Comparison of ENCODE assay signal across 27 cellular contexts in the genomic region with DNA sequence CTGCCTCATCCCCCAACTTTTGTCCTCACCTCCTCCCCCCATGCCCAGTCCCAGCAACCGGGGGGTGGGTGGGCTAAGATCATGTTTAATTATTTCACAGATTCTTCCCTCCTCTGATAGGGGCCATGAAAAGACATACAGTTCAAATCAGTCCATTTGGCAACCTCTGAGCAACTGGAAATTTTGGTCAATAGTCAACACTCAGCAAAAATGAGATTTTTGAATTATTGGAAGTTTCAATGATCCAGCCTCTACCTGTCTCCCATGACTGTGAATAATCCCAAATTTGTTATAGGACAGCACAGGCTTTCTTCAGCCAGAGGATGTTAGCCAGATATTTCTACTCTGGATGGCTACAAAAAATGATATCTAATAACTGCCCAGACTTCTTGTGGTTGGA.
"Had no signal": no experiment of that assay in that cellular context is flagged by ENCODE, and none has a peak within 500 bp of the region (broad histone marks: within the 10 kb centered on the region; RNA-seq: fewer than 3 reads in every experiment).

No MANE protein-coding gene starts in this region.

- H3K36me3 ChIP-seq: stomach, suprapubic skin, thoracic aorta, thyroid gland, tibial artery, tibial nerve, transverse colon, upper lobe of left lung, upper lobe of right lung, uterus, vagina had no signal

- FAIRE-seq: urothelium cell line had no signal

- H3K27me3 ChIP-seq: stomach, suprapubic skin, testis, thyroid gland, tibial artery, tibial nerve, transverse colon, upper lobe of left lung, upper lobe of right lung, uterus, vagina had no signal

- H3K9me3 ChIP-seq: stomach, suprapubic skin, testis, thoracic aorta, thyroid gland, tibial artery, tibial nerve, transverse colon, upper lobe of left lung, upper lobe of right lung, uterus, vagina had no signal

- ATAC-seq: stimulated activated effector memory CD8-positive, alpha-beta T cell treated with anti-CD3 and anti-CD28 coated beads, Interleukin-12 subunit alpha, Interleukin-12 subunit beta, amount 100 ng/mL, for 72 hours; stimulated activated memory B cell treated with anti-CD40 and anti-IgM and Interleukin-4, amounts not matched to agents 10 μg/mL and 1 μg/mL and 100 μg/mL, for 72 hours; stimulated activated naive B cell treated with anti-CD40 and anti-IgM and Interleukin-4, amounts not matched to agents 10 μg/mL and 1 μg/mL and 100 μg/mL, for 72 hours; stimulated activated naive CD8-positive, alpha-beta T cell treated with anti-CD3 and anti-CD28 coated beads, Interleukin-15, amount 100 ng/mL, for 72 hours; upper lobe of right lung had no signal

- H3K27ac ChIP-seq: stomach, suprapubic skin, testis, thoracic aorta, thyroid gland, tibial artery, tibial nerve, transverse colon, upper lobe of left lung, upper lobe of right lung, uterus, vagina had no signal

- DNase-seq: stimulated activated CD4-positive, alpha-beta T cell treated with anti-CD3 and anti-CD28 coated beads, Interleukin-2, amount 100 ng/mL, for 48 hours; stimulated activated CD4-positive, alpha-beta T cell treated with anti-CD3 and anti-CD28 coated beads, Interleukin-4, amount 100 ng/mL, for 1 hour; stimulated activated CD4-positive, alpha-beta T cell treated with anti-CD3 and anti-CD28 coated beads, Interleukin-4, amount 100 ng/mL, for 24 hours; stimulated activated CD4-positive, alpha-beta T cell treated with anti-CD3 and anti-CD28 coated beads, Interleukin-4, amount 100 ng/mL, for 4 hours; stimulated activated CD8-positive, alpha-beta memory T cell treated with anti-CD3 and anti-CD28 coated beads, Interleukin-4, amount 100 ng/mL, for 48 hours; stimulated activated naive B cell treated with anti-CD40 and anti-IgM and Interleukin-4, amounts not matched to agents 10 μg/mL and 1 μg/mL and 100 μg/mL, for 72 hours; stimulated activated naive CD4-positive, alpha-beta T cell; stimulated activated naive CD4-positive, alpha-beta T cell treated with Interleukin-2 at 50 U/mL for 16 hours; stimulated activated naive CD8-positive, alpha-beta T cell treated with anti-CD3 and anti-CD28 coated beads, Interleukin-15, amount 100 ng/mL, for 72 hours; stimulated activated naive CD8-positive, alpha-beta T cell treated with anti-CD3 and anti-CD28 coated beads, Interleukin-15, Interleukin-2, amounts not matched to agents 100 U/mL and 50 U/mL, for 24 hours; stomach; substantia nigra; testis; thyroid gland; tibial artery; transverse colon; trophoblast cell; upper lobe of left lung; upper lobe of right lung; uterus had no signal

- H3K4me3 ChIP-seq: stomach, suprapubic skin, testis, thoracic aorta, thyroid gland, tibial artery, tibial nerve, transverse colon, upper lobe of left lung, upper lobe of right lung, uterus, vagina had no signal

- H3K4me1 ChIP-seq: suprapubic skin, thyroid gland, tibial artery, tibial nerve, transverse colon, upper lobe of left lung, upper lobe of right lung, vagina had no signal
